Comparison of ENCODE assay signal across 27 cellular contexts in genomic region chr6:25922301-25922700, GRCh38. TPM values are rescaled to one million over a fixed set of nuclear protein-coding genes. Genes with fewer than 3 reads are reported as not detected.
DNase-seq lines count a peak whose midpoint lies in the region; ATAC-seq and TF ChIP-seq lines count a peak whose summit lies in the region.
"Had no signal": no experiment of that assay in that cellular context is flagged by ENCODE, and none has a peak within 500 bp of the region (broad histone marks: within the 10 kb centered on the region; RNA-seq: fewer than 3 reads in every experiment).

No MANE protein-coding gene starts in this region.

- H3K27me3 ChIP-seq in heart right ventricle, result peaks cover 0 to 5% (median 0%) of the 10 kb centered on the region in 7 donors
- H3K27me3 ChIP-seq: BLaER1, tibial artery had no signal

- peaks cover 0 to 6% (median 0%) of the 10 kb centered on the region in 9 donors for H3K4me1 ChIP-seq in heart right ventricle
- H3K4me1 ChIP-seq: BLaER1, prostate gland had no signal

- intact Hi-C loops in heart right ventricle (cut with DNase I), result no loop called here
- intact Hi-C loops in Right ventricle myocardium superior (cut with DNase I), result no loop called here
- intact Hi-C loops in left ventricle myocardium superior (cut with micrococcal nuclease), result no loop called here

- TF ChIP-seq CTCF in heart right ventricle (IDR thresholded peaks at IDR 0.05) (no peak), cardiac fibroblast (IDR thresholded peaks at IDR 0.05; ENCODE audit: low read depth, low read length) (no peak)

- DNase-seq in heart right ventricle (peak in 1 of 2 donors; percentile 13), Right ventricle myocardium superior (no peak), cardiac fibroblast (ENCODE audit: low read depth in 2 of 2) (peak; percentile 38 to 47), left ventricle myocardium superior (no peak)
- no peak for DNase-seq in activated CD4-positive, alpha-beta T cell treated with anti-CD3 and anti-CD28 coated beads for 1 hour
- DNase-seq: activated CD4-positive, alpha-beta T cell treated with anti-CD3 and anti-CD28 coated beads, Interleukin-2, amount 10 ng/mL, durations not matched to agents 7 days and 5 days; activated gamma-delta T cell; activated T-cell treated with anti-CD3 and anti-CD28 coated beads, Interleukin-2, amount 50 U/mL, for 24 hours; GF-D8; naive thymus-derived CD8-positive, alpha-beta T cell; NCI-H1092; NCI-H1694 treated with DMSO at 0.1 percent for 48 hours; nucleus accumbens; stimulated activated naive CD8-positive, alpha-beta T cell treated with anti-CD3 and anti-CD28 coated beads, Interleukin-15, amount 100 ng/mL, for 72 hours; tibial artery had no signal

- no peaks in the 10 kb centered on the region for H3K9me3 ChIP-seq in heart right ventricle
- H3K9me3 ChIP-seq: BLaER1, prostate gland, tibial artery had no signal

- ATAC-seq in heart right ventricle, result peak in 7 of 8 donors; percentile 39 to 85 (median 73)
- no peak for ATAC-seq in Right ventricle myocardium superior (ENCODE audit: poor library complexity)
- peak; percentile 70 for ATAC-seq in left ventricle myocardium superior
- no peak for ATAC-seq in GM21390 (IDR thresholded peaks at IDR 0.05; ENCODE audit: unreplicated experiment)
- no peak for ATAC-seq in HG03196 (IDR thresholded peaks at IDR 0.05; ENCODE audit: unreplicated experiment)
- ATAC-seq in HG02798 (IDR thresholded peaks at IDR 0.05; ENCODE audit: poor library complexity, unreplicated experiment), result no peak
- ATAC-seq: HCT116; naive thymus-derived CD8-positive, alpha-beta T cell; stimulated activated naive CD8-positive, alpha-beta T cell treated with anti-CD3 and anti-CD28 coated beads, Interleukin-15, amount 100 ng/mL, for 72 hours had no signal

- H3K4me3 ChIP-seq in heart right ventricle (no peak overlapping the region), cardiac fibroblast (replicated peaks in 1 of 2; ENCODE audit: low read depth in 2 of 2, low read length in 2 of 2) (no peak overlapping the region)
- H3K4me3 ChIP-seq: BLaER1, prostate gland, skin epidermis, tibial artery had no signal

- peak overlapping the region in 1 of 10 donors; percentile 37 for H3K27ac ChIP-seq in heart right ventricle
- H3K27ac ChIP-seq: BLaER1, prostate gland, skin epidermis, tibial artery had no signal

- WGBS in heart right ventricle, 2 donors, result 63 to 71% methylated on average over 2 of the region's 2 CpGs

- H3K36me3 ChIP-seq in heart right ventricle, result no peaks in the 10 kb centered on the region
- H3K36me3 ChIP-seq: BLaER1, prostate gland, tibial artery had no signal

RNA-seq across cellular contexts. Expression of gene SLC17A2, which starts 8.2 kb away (rescaled TPM):
- not detected for total RNA-seq in heart right ventricle
- polyA plus RNA-seq in heart right ventricle, result not detected
- total RNA-seq in Right ventricle myocardium superior, result not detected
- total RNA-seq in left ventricle myocardium superior, result not detected
- total RNA-seq: activated CD4-positive, alpha-beta T cell treated with anti-CD3 and anti-CD28 coated beads, Interleukin-2, amount 10 ng/mL, durations not matched to agents 7 days and 5 days; chondrocyte; epithelial cell of proximal tubule; LHCN-M2; mesothelial cell of epicardium; naive thymus-derived CD8-positive, alpha-beta T cell; NCI-H460; prostate gland had no signal
- polyA plus RNA-seq: naive thymus-derived CD8-positive, alpha-beta T cell had no signal

RNA-seq across cellular contexts. Expression of gene TRIM38, which starts 40.3 kb away (rescaled TPM):
- total RNA-seq in heart right ventricle (1 to 10 TPM; 1.3 to 5.4 (median 2.7) TPM), Right ventricle myocardium superior (2.3 TPM), left ventricle myocardium superior (2.7 TPM)
- 1 to 10 TPM; 1.3 to 3.7 TPM for polyA plus RNA-seq in heart right ventricle

RNA-seq across cellular contexts. Expression of gene SLC17A3, which starts 48.3 kb away (rescaled TPM):
- not detected for total RNA-seq in heart right ventricle
- not detected for polyA plus RNA-seq in heart right ventricle
- not detected for total RNA-seq in Right ventricle myocardium superior
- total RNA-seq in left ventricle myocardium superior, result not detected
- total RNA-seq: chondrocyte; epithelial cell of proximal tubule; LHCN-M2; mesothelial cell of epicardium; naive thymus-derived CD8-positive, alpha-beta T cell; NCI-H460; prostate gland had no signal

Comparison
In these comparisons a context has a peak if more than half of its experiments do, and no peak if none do; other contexts are left out.
1. ATAC-seq: peak in heart right ventricle (7 of 8) and left ventricle myocardium superior (single experiment); none in Right ventricle myocardium superior (single experiment), GM21390 (single experiment), HG03196 (single experiment) and HG02798 (single experiment).
2. DNase-seq: peak in cardiac fibroblast (2 of 2); none in Right ventricle myocardium superior (single experiment), left ventricle myocardium superior (single experiment) and activated CD4-positive, alpha-beta T cell treated with anti-CD3 and anti-CD28 coated beads for 1 hour (single experiment).